Comparison of ENCODE assay signal across 9 cellular contexts in the genomic region with DNA sequence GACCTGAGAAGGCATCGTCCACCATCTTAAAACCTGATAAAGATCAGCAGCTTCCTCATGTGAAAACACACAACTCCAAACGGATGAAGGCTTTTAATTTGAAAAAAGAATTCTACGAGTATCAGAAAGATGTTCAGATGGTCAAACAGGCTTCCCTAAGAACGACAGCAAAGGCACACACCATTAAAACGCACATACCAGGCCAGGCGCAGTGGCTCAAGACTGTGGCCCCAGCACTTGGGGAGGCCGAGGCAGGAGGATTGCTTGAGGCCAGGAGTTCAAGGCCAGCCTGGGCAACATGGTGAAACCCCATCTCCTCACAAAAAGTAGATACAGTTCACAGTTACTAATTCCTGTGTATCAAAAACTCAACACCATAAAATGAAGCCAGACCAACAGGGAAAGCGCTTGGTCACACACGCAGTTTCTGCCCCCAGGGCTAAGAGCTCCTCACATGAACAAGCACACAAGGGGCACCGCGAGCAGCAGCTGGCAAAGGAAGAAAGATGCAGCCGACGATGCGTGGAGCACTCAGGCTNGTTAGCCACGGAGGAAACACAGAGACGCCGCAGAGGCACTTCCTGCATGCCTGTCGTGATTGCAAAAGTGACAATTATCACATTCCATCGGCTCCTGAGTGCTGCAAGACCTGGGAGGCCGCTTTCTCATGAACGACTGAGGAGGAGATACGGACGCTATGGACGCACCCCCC.
DNase-seq lines count a peak whose midpoint lies in the region; ATAC-seq and TF ChIP-seq lines count a peak whose summit lies in the region.
"Had no signal": no experiment of that assay in that cellular context is flagged by ENCODE, and none has a peak within 500 bp of the region (broad histone marks: within the 10 kb centered on the region; RNA-seq: fewer than 3 reads in every experiment).

No MANE protein-coding gene starts in this region.

- TF ChIP-seq POLR2A in NB4 (IDR thresholded peaks at IDR 0.05; ENCODE audit: extremely low read depth, insufficient read length), result no peak

- ATAC-seq in GM18520 (IDR thresholded peaks at IDR 0.05; ENCODE audit: unreplicated experiment) (no peak), HG03280 (IDR thresholded peaks at IDR 0.05; ENCODE audit: unreplicated experiment) (no peak), HG03039 (IDR thresholded peaks at IDR 0.05; ENCODE audit: unreplicated experiment) (no peak)
- ATAC-seq: K562 had no signal

- H3K27ac Mint-ChIP-seq in activated CD4-positive, alpha-beta T cell treated with anti-CD3 and anti-CD28 coated beads, Interleukin-2, amount 10 ng/mL, durations not matched to agents 24 days and 14 days, result peak overlapping the region; percentile 47

- no peaks in the 10 kb centered on the region for H3K36me3 Mint-ChIP-seq in activated CD4-positive, alpha-beta T cell treated with anti-CD3 and anti-CD28 coated beads, Interleukin-2, amount 10 ng/mL, durations not matched to agents 24 days and 14 days (ENCODE audit: low read depth)

- intact Hi-C loops in activated CD4-positive, alpha-beta T cell treated with anti-CD3 and anti-CD28 coated beads, Interleukin-2, amount 10 ng/mL, durations not matched to agents 24 days and 14 days (cut with micrococcal nuclease), result no loop called here

- peak; percentile 45 for DNase-seq in Daoy (ENCODE audit: low read depth)
- DNase-seq in NB4 (ENCODE audit: low read depth), result peak; percentile 78
- peak; percentile 81 for DNase-seq in activated CD4-positive, alpha-beta T cell treated with anti-CD3 and anti-CD28 coated beads, Interleukin-2, amount 10 ng/mL, durations not matched to agents 24 days and 14 days
- peak; percentile 37 to 63 for DNase-seq in foreskin fibroblast
- DNase-seq in NK-92 treated with Interleukin-12 subunit alpha and Interleukin-12 subunit beta, amount 100 ng/mL, for 24 hours (lab: John Stamatoyannopoulos, UW), result no peak

- no peak overlapping the region for H3K4me3 Mint-ChIP-seq in activated CD4-positive, alpha-beta T cell treated with anti-CD3 and anti-CD28 coated beads, Interleukin-2, amount 10 ng/mL, durations not matched to agents 24 days and 14 days

- H3K9me3 Mint-ChIP-seq in activated CD4-positive, alpha-beta T cell treated with anti-CD3 and anti-CD28 coated beads, Interleukin-2, amount 10 ng/mL, durations not matched to agents 24 days and 14 days, result peaks cover 9% of the 10 kb centered on the region

- H3K27me3 Mint-ChIP-seq in activated CD4-positive, alpha-beta T cell treated with anti-CD3 and anti-CD28 coated beads, Interleukin-2, amount 10 ng/mL, durations not matched to agents 24 days and 14 days, result peaks cover 12% of the 10 kb centered on the region

- peaks cover 9% of the 10 kb centered on the region for H3K4me1 Mint-ChIP-seq in activated CD4-positive, alpha-beta T cell treated with anti-CD3 and anti-CD28 coated beads, Interleukin-2, amount 10 ng/mL, durations not matched to agents 24 days and 14 days

- TF ChIP-seq CTCF in NB4 (IDR thresholded peaks at IDR 0.05; ENCODE audit: low read depth, low read length) (no peak), foreskin fibroblast (IDR thresholded peaks at IDR 0.05; ENCODE audit: low read depth, low read length) (no peak)

- H3K4me3 ChIP-seq in NB4 (ENCODE audit: low read depth, low read length), result no peak overlapping the region
- no peak overlapping the region for H3K4me3 ChIP-seq in foreskin fibroblast (ENCODE audit: low read depth in 1 of 2, low read length in 2 of 2)
- H3K4me3 ChIP-seq: K562 had no signal
